Comparison of ENCODE assay signal across 8 cellular contexts in the genomic region with DNA sequence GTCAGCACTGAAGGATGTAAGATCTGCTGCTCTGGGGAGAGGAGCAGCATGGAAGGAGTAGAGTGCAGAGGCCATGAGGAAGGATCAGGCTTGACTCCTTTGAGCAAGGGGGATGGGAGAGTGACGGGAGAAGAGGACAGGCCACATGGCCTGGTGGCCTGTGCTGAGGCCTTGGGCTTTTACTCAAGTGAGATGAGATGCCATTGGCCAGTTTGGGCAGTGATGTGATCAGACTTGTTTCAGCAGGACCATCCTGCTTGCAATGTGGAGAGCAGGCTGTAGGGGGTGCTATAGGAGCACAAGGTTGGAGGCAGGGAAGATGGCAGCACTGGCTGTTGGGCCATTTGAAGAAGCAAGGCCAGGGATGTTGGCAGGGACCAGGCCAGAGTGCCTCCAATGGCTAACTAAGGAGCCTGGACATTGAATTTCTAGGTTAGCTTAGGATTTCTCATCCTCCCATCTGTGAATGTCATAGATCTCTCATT. TPM values are rescaled to one million over a fixed set of nuclear protein-coding genes. Genes with fewer than 3 reads are reported as not detected.
A peak's percentile ranks its signal among the peaks of the same experiment; 100 is the strongest.
DNase-seq lines count a peak whose midpoint lies in the region; ATAC-seq, FAIRE-seq and TF ChIP-seq lines count a peak whose summit lies in the region.

No MANE protein-coding gene starts in this region.

- no peak overlapping the region for H3K4me3 ChIP-seq in HFF-Myc (replicated peaks; ENCODE audit: low read depth, low read length)
- no peak overlapping the region for H3K4me3 ChIP-seq in colonic mucosa
- peak overlapping the region in 1 of 2 donors; percentile 2 for H3K4me3 ChIP-seq in neuronal stem cell (ENCODE audit: low read length in 2 of 2)

- H3K9me3 Mint-ChIP-seq in T-helper 2 cell treated with Interferon-gamma antibody and Interleukin-4, amounts not matched to agents 5 μg/mL and 100 μg/mL, for 36 hours, result no peaks in the 10 kb centered on the region

- H3K36me3 ChIP-seq in colonic mucosa, result no peaks in the 10 kb centered on the region
- peaks cover 7 to 32% of the 10 kb centered on the region in 2 donors for H3K36me3 ChIP-seq in neuronal stem cell (replicated peaks in 1 of 2; ENCODE audit: control insufficient read depth in 2 of 2, insufficient read depth in 2 of 2, low read length in 2 of 2)

- H3K9ac ChIP-seq in colonic mucosa (ENCODE audit: low read depth in 2 of 2, low read length in 2 of 2) (no peak overlapping the region), neuronal stem cell (ENCODE audit: low read depth, low read length, poor library complexity) (no peak overlapping the region)

- H4K8ac ChIP-seq in neuronal stem cell (ENCODE audit: low read depth, low read length), result peak overlapping the region; percentile 94

- no peaks in the 10 kb centered on the region for H3K27me3 ChIP-seq in colonic mucosa
- no peaks in the 10 kb centered on the region for H3K27me3 ChIP-seq in neuronal stem cell (ENCODE audit: control insufficient read depth in 3 of 3, insufficient read depth in 3 of 3, low read depth in 1 of 3, low read length in 3 of 3)

- intact Hi-C loops in colonic mucosa (cut with DNase I), result loop anchor here (10.0 kb wide), 1 partner anchor 169 kb away; no protein-coding TSS in a partner anchor

- WGBS in neuronal stem cell (ENCODE audit: extremely low coverage in 2 of 2, insufficient read length in 2 of 2, insufficient replicate concordance in 1 of 2), 2 donors, result no CpG with 5 or more reads among the region's 1 CpG

- H3K36me3 Mint-ChIP-seq in T-helper 2 cell treated with Interferon-gamma antibody and Interleukin-4, amounts not matched to agents 5 μg/mL and 100 μg/mL, for 36 hours (ENCODE audit: low read depth), result peaks cover 14% of the 10 kb centered on the region

- DNase-seq in CD1c-positive myeloid dendritic cell (ENCODE audit: extremely low spot score) (peak; percentile 52), HFF-Myc (ENCODE audit: extremely low read depth, low read depth) (peak; percentile 17), colonic mucosa (peak; percentile 48), neuronal stem cell (ENCODE audit: low spot score) (peak; percentile 36), RCC 7860 (ENCODE audit: low spot score) (no peak), NCI-H1092 treated with DMSO at 0.1 percent for 48 hours (lab: John Stamatoyannopoulos, UW) (no peak)
- peak; percentile 38 for DNase-seq in T-helper 2 cell treated with Interferon-gamma antibody and Interleukin-4, amounts not matched to agents 5 μg/mL and 100 μg/mL, for 36 hours (ENCODE audit: low spot score)

- H3K27ac Mint-ChIP-seq in T-helper 2 cell treated with Interferon-gamma antibody and Interleukin-4, amounts not matched to agents 5 μg/mL and 100 μg/mL, for 36 hours, result no peak overlapping the region

- H3K18ac ChIP-seq in neuronal stem cell (ENCODE audit: low read length), result peak overlapping the region; percentile 44

- no peaks in the 10 kb centered on the region for H3K4me1 ChIP-seq in colonic mucosa
- peaks cover 0 to 3% of the 10 kb centered on the region in 2 donors for H3K4me1 ChIP-seq in neuronal stem cell (ENCODE audit: control insufficient read depth in 2 of 2, insufficient read depth in 1 of 2, low read depth in 1 of 2, low read length in 2 of 2)

- H4K91ac ChIP-seq in neuronal stem cell (ENCODE audit: low read depth, low read length, poor library complexity), result no peak overlapping the region

- no peak overlapping the region for H2AK5ac ChIP-seq in neuronal stem cell (ENCODE audit: low read depth, low read length)

- no peak overlapping the region for H3K4me3 Mint-ChIP-seq in T-helper 2 cell treated with Interferon-gamma antibody and Interleukin-4, amounts not matched to agents 5 μg/mL and 100 μg/mL, for 36 hours

- H2AFZ ChIP-seq in neuronal stem cell (ENCODE audit: low read length), result no peak overlapping the region

- H3K27ac ChIP-seq in colonic mucosa (no peak overlapping the region), neuronal stem cell (replicated peaks; ENCODE audit: low read length) (no peak overlapping the region)

- TF ChIP-seq CTCF in HFF-Myc (IDR thresholded peaks at IDR 0.05; ENCODE audit: low read depth, low read length, missing control alignments), result peak; percentile 66
- peak; percentile 29 for TF ChIP-seq CTCF in colonic mucosa (IDR thresholded peaks at IDR 0.05)

- H3K9me3 ChIP-seq in colonic mucosa, result no peaks in the 10 kb centered on the region
- H3K9me3 ChIP-seq in neuronal stem cell (replicated peaks in 1 of 2; ENCODE audit: control insufficient read depth in 2 of 2, insufficient read depth in 1 of 2, low read depth in 1 of 2, low read length in 2 of 2), result peaks cover 0 to 6% of the 10 kb centered on the region in 2 donors

- H2BK120ac ChIP-seq in neuronal stem cell (ENCODE audit: low read depth, low read length), result no peak overlapping the region

- H3K23ac ChIP-seq in neuronal stem cell (ENCODE audit: low read depth, low read length, poor library complexity), result peak overlapping the region; percentile 97

- no peak for FAIRE-seq in RCC 7860 (lab: Jason Lieb, UNC)

- no peak overlapping the region for H2BK12ac ChIP-seq in neuronal stem cell (ENCODE audit: low read length)

- no peak overlapping the region for H2BK5ac ChIP-seq in neuronal stem cell (ENCODE audit: low read length)

- H3K4me2 ChIP-seq in neuronal stem cell (ENCODE audit: insufficient read depth, low read length, poor library complexity, severe bottlenecking), result no peak overlapping the region

- no peak overlapping the region for H3K14ac ChIP-seq in neuronal stem cell (ENCODE audit: low read length)

- H3K4me1 Mint-ChIP-seq in T-helper 2 cell treated with Interferon-gamma antibody and Interleukin-4, amounts not matched to agents 5 μg/mL and 100 μg/mL, for 36 hours (ENCODE audit: low read depth), result peaks cover 9% of the 10 kb centered on the region

- no peak for ATAC-seq in HG03457 (IDR thresholded peaks at IDR 0.05; ENCODE audit: unreplicated experiment)

- H3K4ac ChIP-seq in neuronal stem cell (ENCODE audit: low read length), result no peak overlapping the region

- peaks cover 5% of the 10 kb centered on the region for H3K27me3 Mint-ChIP-seq in T-helper 2 cell treated with Interferon-gamma antibody and Interleukin-4, amounts not matched to agents 5 μg/mL and 100 μg/mL, for 36 hours (ENCODE audit: low read depth)

- H3K79me1 ChIP-seq in neuronal stem cell (ENCODE audit: low read depth, low read length), result no peaks in the 10 kb centered on the region

- H2BK15ac ChIP-seq in neuronal stem cell (ENCODE audit: low read length), result no peak overlapping the region

RNA-seq across cellular contexts. Expression of a gene that starts 23.6 kb away (rescaled TPM):
- total RNA-seq in colonic mucosa, result not detected
- polyA plus RNA-seq in neuronal stem cell (2013, experiment 1 of 2), result 1.2 TPM
- 1.3 TPM for polyA plus RNA-seq in neuronal stem cell (2013, experiment 2 of 2)

RNA-seq across cellular contexts. Expression of a gene that starts 34.9 kb away (rescaled TPM):
- 10 to 100 TPM; 14.1 to 17.7 TPM for total RNA-seq in colonic mucosa
- polyA plus RNA-seq in neuronal stem cell (2013, experiment 1 of 2), result 10.6 TPM
- polyA plus RNA-seq in neuronal stem cell (2013, experiment 2 of 2), result 10.3 TPM

Comparison
In these comparisons a context has a peak if more than half of its experiments do, and no peak if none do; other contexts are left out.
1. DNase-seq: peak in CD1c-positive myeloid dendritic cell (single experiment), HFF-Myc (single experiment), T-helper 2 cell treated with Interferon-gamma antibody and Interleukin-4, amounts not matched to agents 5 μg/mL and 100 μg/mL, for 36 hours (single experiment), colonic mucosa (single experiment) and neuronal stem cell (single experiment); none in RCC 7860 (single experiment) and NCI-H1092 treated with DMSO at 0.1 percent for 48 hours (single experiment).